Comparison of ENCODE assay signal across 8 cellular contexts in genomic region chr12:1591543-1591942, GRCh38. TPM values are rescaled to one million over a fixed set of nuclear protein-coding genes. Genes with fewer than 3 reads are reported as not detected.
DNase-seq lines count a peak whose midpoint lies in the region; ATAC-seq and TF ChIP-seq lines count a peak whose summit lies in the region.

No MANE protein-coding gene starts in this region.

- H4K20me1 ChIP-seq in SK-N-SH (ENCODE audit: insufficient read depth) = peaks cover 42% of the 10 kb centered on the region

- no peak overlapping the region for H2AFZ ChIP-seq in SK-N-SH (ENCODE audit: low read depth)

- H3K4me1 ChIP-seq in SK-N-SH (ENCODE audit: control insufficient read depth in 1 of 2, insufficient read depth in 2 of 2, low read depth in 1 of 2, low read length in 1 of 2) = peaks cover 33% of the 10 kb centered on the region in 2 experiments

- H3K4me2 ChIP-seq in SK-N-SH = peak overlapping the region; percentile 99

- H3K27ac ChIP-seq in SK-N-SH (ENCODE audit: low read depth in 2 of 2, low read length in 1 of 2) = peak overlapping the region; percentile 38 to 63

- peaks cover 16% of the 10 kb centered on the region for H3K36me3 Mint-ChIP-seq in stimulated activated memory B cell treated with anti-CD40 and anti-IgM and Interleukin-4, amounts not matched to agents 10 μg/mL and 1 μg/mL and 100 μg/mL, for 72 hours

- no peaks in the 10 kb centered on the region for H3K9me2 ChIP-seq in SK-N-SH

- peak overlapping the region; percentile 89 for H3K27ac Mint-ChIP-seq in stimulated activated memory B cell treated with anti-CD40 and anti-IgM and Interleukin-4, amounts not matched to agents 10 μg/mL and 1 μg/mL and 100 μg/mL, for 72 hours

- H3K4me1 Mint-ChIP-seq in stimulated activated memory B cell treated with anti-CD40 and anti-IgM and Interleukin-4, amounts not matched to agents 10 μg/mL and 1 μg/mL and 100 μg/mL, for 72 hours = peaks cover 70% of the 10 kb centered on the region

- peak overlapping the region; percentile 61; the same call in 1 of the 2 replicates for H3K9ac ChIP-seq in SK-N-SH

- DNase-seq in SK-N-SH (peak; percentile 54), globus pallidus (ENCODE audit: low spot score) (peak; percentile 26), omental fat pad (ENCODE audit: low spot score) (no peak), ureter (ENCODE audit: low spot score) (no peak), HuH-7.5 (ENCODE audit: low spot score) (no peak)

- no peaks in the 10 kb centered on the region for H3K27me3 ChIP-seq in SK-N-SH (ENCODE audit: insufficient read depth)

- TF ChIP-seq CTCF in SK-N-SH (IDR thresholded peaks at IDR 0.05) = no peak
- no peak for TF ChIP-seq CTCF in WI38 (IDR thresholded peaks at IDR 0.05; ENCODE audit: low read depth, low read length)
- TF ChIP-seq CTCF in omental fat pad (IDR thresholded peaks at IDR 0.05) = no peak

- no peak for TF ChIP-seq RAD21 in SK-N-SH (IDR thresholded peaks at IDR 0.05; ENCODE audit: low read length)

- no peak for ATAC-seq in SK-N-SH treated with all-trans-retinoic acid at 6 μM for 48 hours
- no peak for ATAC-seq in stimulated activated memory B cell treated with anti-CD40 and anti-IgM and Interleukin-4, amounts not matched to agents 10 μg/mL and 1 μg/mL and 100 μg/mL, for 72 hours
- ATAC-seq in omental fat pad (ENCODE audit: low FRiP score) = no peak

- CTCF ChIA-PET in SK-N-SH (lab: Yijun Ruan, JAX) = interaction anchor here (0.6 to 4.2 kb wide), 4 partner anchors 8 to 1627 kb away, joined by 3 to 38 read pairs (median 13); partner anchors contain the start of gene WNT5B

- POLR2A ChIA-PET in SK-N-SH (lab: Yijun Ruan, JAX) = interaction anchor here (3.1 kb wide), 1 partner anchor 38 kb away, joined by 11 read pairs; the partner anchor contains the start of gene WNT5B

- H3K79me2 ChIP-seq in SK-N-SH (ENCODE audit: insufficient read depth) = peaks cover 92% of the 10 kb centered on the region

- 16% methylated on average over 4 of the region's 4 CpGs for WGBS in SK-N-SH (ENCODE audit: low lambda C conversion rate)

- no peaks in the 10 kb centered on the region for H3K9me3 ChIP-seq in SK-N-SH

- H3K4me3 ChIP-seq in SK-N-SH (ENCODE audit: low read depth in 2 of 2, low read length in 1 of 2) (peak overlapping the region; percentile 55 to 80), WI38 (ENCODE audit: low read depth, low read length) (peak overlapping the region; percentile 72)

- TF ChIP-seq EP300 in SK-N-SH (IDR thresholded peaks at IDR 0.05; ENCODE audit: borderline replicate concordance in 1 of 2, low read depth in 1 of 2, low read length in 1 of 2) = peak in 1 of 2 experiments; percentile 19; a peak in 1 of 4 replicates

- H3K9me3 Mint-ChIP-seq in stimulated activated memory B cell treated with anti-CD40 and anti-IgM and Interleukin-4, amounts not matched to agents 10 μg/mL and 1 μg/mL and 100 μg/mL, for 72 hours = no peaks in the 10 kb centered on the region

- H3K36me3 ChIP-seq in SK-N-SH (replicated peaks in 1 of 2; ENCODE audit: control insufficient read depth in 1 of 2, insufficient read depth in 2 of 2, low read length in 1 of 2) = peaks cover 10 to 14% of the 10 kb centered on the region in 2 experiments

- H3F3A ChIP-seq in SK-N-SH (replicated peaks; ENCODE audit: insufficient read depth) = peaks cover 24% of the 10 kb centered on the region

- H3K4me3 Mint-ChIP-seq in stimulated activated memory B cell treated with anti-CD40 and anti-IgM and Interleukin-4, amounts not matched to agents 10 μg/mL and 1 μg/mL and 100 μg/mL, for 72 hours = peak overlapping the region; percentile 92

- no peaks in the 10 kb centered on the region for H3K27me3 Mint-ChIP-seq in stimulated activated memory B cell treated with anti-CD40 and anti-IgM and Interleukin-4, amounts not matched to agents 10 μg/mL and 1 μg/mL and 100 μg/mL, for 72 hours

TF ChIP-seq in SK-N-SH, 30 proteins besides CTCF, POLR2A, EP300 and RAD21:
- TF ChIP-seq RCOR1 (IDR thresholded peaks at IDR 0.05; ENCODE audit: low read length) (0 out of 2 replicates have a peak, but pooled peaks have one; percentile 41), GATA2 (CRISPR knock-in tag; IDR thresholded peaks at IDR 0.05) (peak; percentile 47; the same call in 1 of the 2 replicates), POLR2AphosphoS5 (IDR thresholded peaks at IDR 0.05; ENCODE audit: low read depth, low read length) (no peak), CHD2 (IDR thresholded peaks at IDR 0.05; ENCODE audit: low read length, partially characterized antibody) (peak; percentile 38), YY1 (IDR thresholded peaks at IDR 0.05; ENCODE audit: low read depth) (no peak), MXI1 (IDR thresholded peaks at IDR 0.05; ENCODE audit: low read depth, low read length) (no peak), IRF3 (IDR thresholded peaks at IDR 0.05; ENCODE audit: low read depth, low read length) (no peak), SMC3 (IDR thresholded peaks at IDR 0.05; ENCODE audit: low read depth, low read length) (no peak), MAX (IDR thresholded peaks at IDR 0.05; ENCODE audit: low read depth) (no peak)

TF ChIP-seq in SK-N-SH treated with all-trans-retinoic acid at 6 μM for 48 hours, 23 proteins besides CTCF, POLR2A, EP300 and RAD21:
- no peak for TF ChIP-seq ZNF70 (CRISPR knock-in tag; IDR thresholded peaks at IDR 0.05)
- no peak for TF ChIP-seq ISL1 (CRISPR knock-in tag; IDR thresholded peaks at IDR 0.05)
- TF ChIP-seq CSDC2 (CRISPR knock-in tag; IDR thresholded peaks at IDR 0.05) = no peak

RNA-seq across cellular contexts. Expression of gene FBXL14, which starts 2.8 kb away (rescaled TPM):
- polyA plus RNA-seq in SK-N-SH (2012; rRNA removed) = 11.3 and 12.8 TPM in 2 replicates
- polyA plus RNA-seq in SK-N-SH (2012; cell fraction: cytosol; rRNA removed) = 4.3 and 9.3 TPM in 2 replicates
- polyA plus RNA-seq in SK-N-SH (2012; cell fraction: nucleus; rRNA removed) = 4.7 and 7.0 TPM in 2 replicates
- total RNA-seq in omental fat pad (10 to 100 TPM in 2 of 4 donors, 1 to 10 TPM in 2; 7.3 to 15.6 (median 10.1) TPM), ureter (12.8 TPM)

RNA-seq across cellular contexts. Expression of gene WNT5B, which starts 37.5 kb away (rescaled TPM):
- polyA plus RNA-seq in SK-N-SH (2012; rRNA removed) = 29.3 and 29.4 TPM in 2 replicates
- polyA plus RNA-seq in SK-N-SH (2012; cell fraction: cytosol; rRNA removed) = 16.5 and 26.4 TPM in 2 replicates
- polyA plus RNA-seq in SK-N-SH (2012; cell fraction: nucleus; rRNA removed) = 30.1 and 32.1 TPM in 2 replicates
- total RNA-seq in omental fat pad (1 to 10 TPM; 3.6 to 9.0 (median 4.0) TPM), ureter (7.2 TPM)

Comparison
In these comparisons a context has a peak if more than half of its experiments do, and no peak if none do; other contexts are left out.
1. DNase-seq: peak in SK-N-SH (single experiment) and globus pallidus (single experiment); none in omental fat pad (single experiment), ureter (single experiment) and HuH-7.5 (single experiment).